ENCODE assay signal across 22 cellular contexts in genomic region chr3:177760803-177761202, GRCh38.
DNase-seq lines count a peak whose midpoint lies in the region; FAIRE-seq and TF ChIP-seq lines count a peak whose summit lies in the region.
"Had no signal": no experiment of that assay in that cellular context is flagged by ENCODE, and none has a peak within 500 bp of the region (broad histone marks: within the 10 kb centered on the region; RNA-seq: fewer than 3 reads in every experiment).

No MANE protein-coding gene starts in this region.

- H3K9me3 Mint-ChIP-seq in astrocyte (ENCODE audit: unreplicated experiment) (peaks cover 6% of the 10 kb centered on the region), endodermal cell (peaks cover 25% of the 10 kb centered on the region)
- H3K9me3 Mint-ChIP-seq: IgD-negative memory B cell had no signal

- no peaks in the 10 kb centered on the region for H3K4me1 Mint-ChIP-seq in astrocyte (ENCODE audit: low read depth, unreplicated experiment)
- peaks cover 19% of the 10 kb centered on the region for H3K4me1 Mint-ChIP-seq in endodermal cell
- H3K4me1 Mint-ChIP-seq: GM23338 had no signal

- H3K4me2 ChIP-seq in Loucy (ENCODE audit: low read depth, low read length, poor library complexity, severe bottlenecking): no peak overlapping the region
- H3K4me2 ChIP-seq in astrocyte (ENCODE audit: low read length): no peak overlapping the region
- H3K4me2 ChIP-seq: GM23338 had no signal

- H3K4me1 ChIP-seq in Loucy (ENCODE audit: insufficient read depth, low read length, poor library complexity, severe bottlenecking) (peaks cover 19% of the 10 kb centered on the region), astrocyte (ENCODE audit: insufficient read depth, low read length) (peaks cover 7% of the 10 kb centered on the region), endodermal cell (ENCODE audit: control insufficient read depth, insufficient read depth, low read length) (no peaks in the 10 kb centered on the region), thyroid gland (peaks cover 10 to 16% of the 10 kb centered on the region in 2 donors)

- H3K27me3 Mint-ChIP-seq in astrocyte (ENCODE audit: low read depth, unreplicated experiment) (no peaks in the 10 kb centered on the region), endodermal cell (ENCODE audit: insufficient read depth) (peaks cover 6% of the 10 kb centered on the region)
- H3K27me3 Mint-ChIP-seq: CD4-positive, CD25-positive, alpha-beta regulatory T cell; IgD-negative memory B cell had no signal

- TF ChIP-seq POLR2A in GM12892 (IDR thresholded peaks at IDR 0.05; ENCODE audit: low read depth, low read length) (no peak), thyroid gland (IDR thresholded peaks at IDR 0.05) (no peak)

- no peaks in the 10 kb centered on the region for H3K79me2 ChIP-seq in Loucy (ENCODE audit: insufficient read depth, low read length)
- H3K79me2 ChIP-seq in astrocyte (ENCODE audit: insufficient read depth, low read length): no peaks in the 10 kb centered on the region

- H3K27ac ChIP-seq in astrocyte (ENCODE audit: low read depth, low read length) (no peak overlapping the region), endodermal cell (ENCODE audit: low read depth, low read length) (no peak overlapping the region), thyroid gland (no peak overlapping the region)

- no peaks in the 10 kb centered on the region for H3K36me3 ChIP-seq in Loucy (ENCODE audit: insufficient read depth, low read length)
- H3K36me3 ChIP-seq in astrocyte (ENCODE audit: insufficient read depth, low read length): no peaks in the 10 kb centered on the region
- no peaks in the 10 kb centered on the region for H3K36me3 ChIP-seq in endodermal cell (ENCODE audit: control insufficient read depth, insufficient read depth, low read length)
- no peaks in the 10 kb centered on the region for H3K36me3 ChIP-seq in thyroid gland

- no peaks in the 10 kb centered on the region for H3F3A ChIP-seq in Loucy (ENCODE audit: low read depth)

- H3K27me3 ChIP-seq in Loucy (ENCODE audit: insufficient read depth, low read length, poor library complexity, severe bottlenecking) (no peaks in the 10 kb centered on the region), astrocyte (ENCODE audit: insufficient read depth, low read length) (no peaks in the 10 kb centered on the region), endodermal cell (ENCODE audit: control insufficient read depth, insufficient read depth, low read length, poor library complexity, severe bottlenecking) (no peaks in the 10 kb centered on the region), thyroid gland (no peaks in the 10 kb centered on the region)

- H3K27ac Mint-ChIP-seq in astrocyte (ENCODE audit: unreplicated experiment) (no peak overlapping the region), endodermal cell (no peak overlapping the region)
- H3K27ac Mint-ChIP-seq: CD4-positive, CD25-positive, alpha-beta regulatory T cell; GM23338; IgD-negative memory B cell had no signal

- intact Hi-C loops in thyroid gland (cut with DNase I): no loop called here

- H3K9me3 ChIP-seq in Loucy (ENCODE audit: insufficient read depth, low read depth, low read length) (peaks cover 8% of the 10 kb centered on the region; the same call in 1 of the 2 replicates), astrocyte (ENCODE audit: insufficient read depth, low read depth, low read length) (no peaks in the 10 kb centered on the region), endodermal cell (ENCODE audit: control insufficient read depth, low read length) (peaks cover 14% of the 10 kb centered on the region), thyroid gland (no peaks in the 10 kb centered on the region)

- no peak for FAIRE-seq in astrocyte (lab: Jason Lieb, UNC)
- FAIRE-seq in GM12892 (lab: Jason Lieb, UNC): no peak
- FAIRE-seq: A204.1, HTR-8/SVneo had no signal

- no peak overlapping the region for H3K4me3 Mint-ChIP-seq in astrocyte (ENCODE audit: unreplicated experiment)
- no peak overlapping the region for H3K4me3 Mint-ChIP-seq in endodermal cell
- H3K4me3 Mint-ChIP-seq: CD4-positive, CD25-positive, alpha-beta regulatory T cell; GM23338; IgD-negative memory B cell had no signal

- WGBS in endodermal cell (ENCODE audit: insufficient coverage in 1 of 2, insufficient read length in 1 of 2), 2 experiments: 92 to 100% methylated on average over 2 of the region's 2 CpGs
- WGBS in thyroid gland, 2 donors: 78 to 81% methylated on average over 2 of the region's 2 CpGs

- TF ChIP-seq CTCF in AG09319 (IDR thresholded peaks at IDR 0.05; ENCODE audit: low read depth, low read length): no peak
- TF ChIP-seq CTCF in Loucy (conservative IDR thresholded peaks at IDR 0.05; ENCODE audit: low read length): no peak
- no peak for TF ChIP-seq CTCF in astrocyte (IDR thresholded peaks at IDR 0.05; ENCODE audit: insufficient read depth, low read depth, low read length)
- no peak for TF ChIP-seq CTCF in endodermal cell (conservative IDR thresholded peaks at IDR 0.05)
- no peak for TF ChIP-seq CTCF in thyroid gland (IDR thresholded peaks at IDR 0.05)

- H4K20me1 ChIP-seq in Loucy (ENCODE audit: insufficient read depth, low read length, poor library complexity, severe bottlenecking) (no peaks in the 10 kb centered on the region), astrocyte (ENCODE audit: insufficient read depth, low read length) (no peaks in the 10 kb centered on the region)

- H3K36me3 Mint-ChIP-seq in astrocyte (ENCODE audit: low read depth, unreplicated experiment) (no peaks in the 10 kb centered on the region), endodermal cell (ENCODE audit: low read depth) (peaks cover 3% of the 10 kb centered on the region)
- H3K36me3 Mint-ChIP-seq: CD4-positive, CD25-positive, alpha-beta regulatory T cell had no signal

- H3K4me3 ChIP-seq in Loucy (ENCODE audit: low read length, poor library complexity, severe bottlenecking): no peak overlapping the region
- H3K4me3 ChIP-seq in astrocyte (ENCODE audit: insufficient read depth, low read depth, low read length): no peak overlapping the region
- H3K4me3 ChIP-seq in endodermal cell (ENCODE audit: low read length): no peak overlapping the region
- H3K4me3 ChIP-seq in thyroid gland (replicated peaks in 1 of 3): no peak overlapping the region
- H3K4me3 ChIP-seq: GM23338 had no signal

- no peaks in the 10 kb centered on the region for H3K9me2 ChIP-seq in Loucy (replicated peaks; ENCODE audit: low read depth, low read length)

- 0 out of 2 replicates have a peak overlapping the region, but pooled peaks have one; percentile 9 for H2AFZ ChIP-seq in Loucy (ENCODE audit: low read length)
- H2AFZ ChIP-seq in astrocyte (ENCODE audit: low read depth, low read length): no peak overlapping the region
- H2AFZ ChIP-seq: GM23338 had no signal

- peak; percentile 69 for DNase-seq in AG09319 (ENCODE audit: extremely low read depth, low read depth)
- DNase-seq in astrocyte (ENCODE audit: low read depth): peak; percentile 89
- DNase-seq in fibroblast of peridontal ligament (ENCODE audit: extremely low read depth): peak; percentile 79
- DNase-seq in islet precursor cell: no peak
- no peak for DNase-seq in endodermal cell
- no peak for DNase-seq in GM12892 (ENCODE audit: insufficient read length)
- DNase-seq in thyroid gland: no peak
- DNase-seq: CD4-positive, CD25-positive, alpha-beta regulatory T cell; COR-L47; DMS 273 treated with DMSO at 0.1 percent for 48 hours; GDM1; Karpas-422; NCI-H1105 treated with DMSO at 0.1 percent for 48 hours; NCI-H1694; NCI-H82; RPMI8226; SHP77 treated with DMSO at 0.1 percent for 48 hours had no signal

- H3K9ac ChIP-seq in Loucy (ENCODE audit: low read depth, low read length, poor library complexity, severe bottlenecking) (no peak overlapping the region), astrocyte (ENCODE audit: low read length) (no peak overlapping the region), endodermal cell (ENCODE audit: extremely low read depth, low read length, poor library complexity, severe bottlenecking) (no peak overlapping the region)

Comparison
In these comparisons a context has a peak if more than half of its experiments do, and no peak if none do; other contexts are left out.
1. DNase-seq: peak in AG09319 (single experiment), astrocyte (single experiment) and fibroblast of peridontal ligament (single experiment); none in islet precursor cell (single experiment), endodermal cell (single experiment), GM12892 (single experiment) and thyroid gland (0 of 2).